ENCODE assay signal across 1 cellular context in genomic region chr14:105489607-105490317, GRCh38.
TF ChIP-seq lines count a peak whose summit lies in the region.

No MANE protein-coding gene starts in this region.

TF ChIP-seq in K562, 482 proteins besides CTCF, POLR2A, EP300 and RAD21 (continued from another document):
- no peak for TF ChIP-seq ZNF282 (CRISPR knock-in tag; IDR thresholded peaks at IDR 0.05)
- TF ChIP-seq HOMEZ (CRISPR knock-in tag; IDR thresholded peaks at IDR 0.05) = no peak
- peak; percentile 75 for TF ChIP-seq VEZF1 (CRISPR knock-in tag; IDR thresholded peaks at IDR 0.05)
- TF ChIP-seq HNRNPLL (IDR thresholded peaks at IDR 0.05; ENCODE audit: low read depth, low read length, poor library complexity, severe bottlenecking) = peak; percentile 35
- TF ChIP-seq MYC (IDR thresholded peaks at IDR 0.05; ENCODE audit: low read depth, low read length) = peak; percentile 52
- TF ChIP-seq MYC (CRISPR knock-in tag; IDR thresholded peaks at IDR 0.05; ENCODE audit: borderline replicate concordance, low read depth) = no peak
- peak; percentile 50 for TF ChIP-seq CXXC5 (CRISPR knock-in tag; IDR thresholded peaks at IDR 0.05)
- TF ChIP-seq NBN (IDR thresholded peaks at IDR 0.05; ENCODE audit: low read depth) = 0 out of 2 replicates have a peak, but pooled peaks have one; percentile 61
- TF ChIP-seq ZNF175 (CRISPR knock-in tag; IDR thresholded peaks at IDR 0.05; ENCODE audit: low read depth) = no peak
- TF ChIP-seq UBTF (IDR thresholded peaks at IDR 0.05; ENCODE audit: borderline replicate concordance in 1 of 2, low read depth in 2 of 2, low read length in 2 of 2) = peak in 1 of 2 experiments; percentile 52; a peak in 1 of 4 replicates
- TF ChIP-seq REST (CRISPR knock-in tag; IDR thresholded peaks at IDR 0.05; ENCODE audit: low read depth) = no peak
- TF ChIP-seq JUND (IDR thresholded peaks at IDR 0.05; ENCODE audit: borderline replicate concordance, low read depth, low read length) = 0 out of 2 replicates have a peak, but pooled peaks have one; percentile 25
- no peak for TF ChIP-seq JUND (tag; IDR thresholded peaks at IDR 0.05; ENCODE audit: borderline replicate concordance, low read depth, low read length)
- TF ChIP-seq KLF6 (CRISPR knock-in tag; IDR thresholded peaks at IDR 0.05; ENCODE audit: borderline replicate concordance) = no peak
- no peak for TF ChIP-seq RFX1 (IDR thresholded peaks at IDR 0.05)
- TF ChIP-seq MNT (conservative IDR thresholded peaks at IDR 0.05) = peak; percentile 36 to 48; a peak in 1 of 4 replicates
- peak; percentile 40; the same call in 1 of the 2 replicates for TF ChIP-seq SAFB (IDR thresholded peaks at IDR 0.05; ENCODE audit: borderline replicate concordance, low read depth, low read length)
- no peak for TF ChIP-seq SRF (CRISPR knock-in tag; IDR thresholded peaks at IDR 0.05)
- no peak for TF ChIP-seq MTA1 (IDR thresholded peaks at IDR 0.05; ENCODE audit: borderline replicate concordance)
- peak; percentile 69; the same call in 1 of the 2 replicates for TF ChIP-seq POLR2G (IDR thresholded peaks at IDR 0.05; ENCODE audit: low read depth, low read length)
- TF ChIP-seq ZNF586 (CRISPR knock-in tag; conservative IDR thresholded peaks at IDR 0.05) = no peak
- peak; percentile 39; the same call in 1 of the 2 replicates for TF ChIP-seq MAX (CRISPR knock-in tag; IDR thresholded peaks at IDR 0.05)
- peak; percentile 54; the same call in 1 of the 2 replicates for TF ChIP-seq CTBP1 (IDR thresholded peaks at IDR 0.05; ENCODE audit: borderline replicate concordance)
- TF ChIP-seq TARDBP (IDR thresholded peaks at IDR 0.05) = no peak
- TF ChIP-seq RB1 (IDR thresholded peaks at IDR 0.05; ENCODE audit: low read depth) = peak; percentile 64; the same call in 1 of the 2 replicates
- TF ChIP-seq ZFX (CRISPR knock-in tag; IDR thresholded peaks at IDR 0.05) = peak; percentile 90
- peak; percentile 47 for TF ChIP-seq BCOR (IDR thresholded peaks at IDR 0.05)
- TF ChIP-seq RBBP5 (IDR thresholded peaks at IDR 0.05; ENCODE audit: borderline replicate concordance, insufficient read depth, low read length, poor library complexity, severe bottlenecking) = peak; percentile 8
- peak; percentile 21 for TF ChIP-seq FIP1L1 (IDR thresholded peaks at IDR 0.05; ENCODE audit: low read depth, low read length, poor library complexity, severe bottlenecking)
- TF ChIP-seq CEBPZ (IDR thresholded peaks at IDR 0.05; ENCODE audit: borderline replicate concordance, low read depth, low read length) = no peak
- 0 out of 2 replicates have a peak, but pooled peaks have one; percentile 58 for TF ChIP-seq MTA3 (IDR thresholded peaks at IDR 0.05; ENCODE audit: borderline replicate concordance)
- no peak for TF ChIP-seq FOS (IDR thresholded peaks at IDR 0.05; ENCODE audit: extremely low read depth, insufficient read length)
- 0 out of 2 replicates have a peak, but pooled peaks have one; percentile 34 for TF ChIP-seq SUPT5H (IDR thresholded peaks at IDR 0.05)
- peak; percentile 63 for TF ChIP-seq RBFOX2 (IDR thresholded peaks at IDR 0.05; ENCODE audit: low read depth, low read length)
- TF ChIP-seq ZNF512 (tag; IDR thresholded peaks at IDR 0.05) = no peak
- no peak for TF ChIP-seq ZNF174 (CRISPR knock-in tag; IDR thresholded peaks at IDR 0.05)
- no peak for TF ChIP-seq CEBPB (tag; IDR thresholded peaks at IDR 0.05)
- no peak for TF ChIP-seq ELF1 (tag; IDR thresholded peaks at IDR 0.05)
- TF ChIP-seq ZNF57 (CRISPR knock-in tag; IDR thresholded peaks at IDR 0.05) = no peak
- TF ChIP-seq EP400 (IDR thresholded peaks at IDR 0.05) = peak; percentile 48
- no peak for TF ChIP-seq GMEB1 (CRISPR knock-in tag; IDR thresholded peaks at IDR 0.05)
- TF ChIP-seq ZNF696 (CRISPR knock-in tag; conservative IDR thresholded peaks at IDR 0.05) = no peak
- TF ChIP-seq ATF7 (IDR thresholded peaks at IDR 0.05) = peak; percentile 23; the same call in 1 of the 2 replicates
TF ChIP-seq in K562: peak in this region for 42.
